ENCODE assay signal across 1 cellular context in the genomic region with DNA sequence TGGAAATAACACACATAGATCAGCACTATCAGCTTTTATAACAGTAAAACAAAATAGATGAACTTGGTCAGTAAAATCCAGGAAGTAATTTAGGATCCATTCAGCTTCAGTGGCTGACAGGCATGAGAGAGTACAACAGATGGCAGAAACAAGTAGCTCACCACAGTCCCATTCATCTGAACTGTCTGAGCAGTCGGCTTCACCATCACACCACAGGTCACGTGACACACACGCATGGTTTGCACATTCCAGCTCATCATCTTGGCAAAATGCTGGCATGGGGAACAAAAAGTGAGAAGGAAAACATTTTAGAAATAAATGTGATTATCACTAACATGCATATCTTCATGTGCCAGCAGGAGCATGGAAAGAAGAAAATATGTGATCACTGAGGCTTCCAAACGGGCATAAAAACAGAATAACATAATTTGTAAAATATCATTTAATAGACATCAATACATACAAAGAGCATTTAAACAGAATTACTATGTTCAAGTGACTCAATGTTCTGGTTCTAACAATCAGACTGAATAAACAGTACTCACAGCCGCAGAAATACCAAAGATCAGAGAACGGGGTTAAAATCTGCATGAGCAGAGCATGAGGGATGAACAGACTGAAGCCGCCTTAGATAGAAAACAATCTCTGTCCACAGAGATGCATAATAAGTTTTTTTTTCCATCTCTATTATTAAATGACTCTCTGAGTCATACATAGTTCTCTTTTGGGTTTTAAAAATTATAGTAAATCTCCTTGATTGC.
TF ChIP-seq lines count a peak whose summit lies in the region.

No MANE protein-coding gene starts in this region.

TF ChIP-seq in HepG2, 621 proteins besides CTCF, POLR2A, EP300 and RAD21 (continued from another document):
- TF ChIP-seq AHDC1 (CRISPR knock-in tag; IDR thresholded peaks at IDR 0.05; ENCODE audit: borderline replicate concordance) (no peak), ARNT (IDR thresholded peaks at IDR 0.05) (no peak), ZNF362 (CRISPR knock-in tag; IDR thresholded peaks at IDR 0.05; ENCODE audit: borderline replicate concordance) (no peak), GATA4 (IDR thresholded peaks at IDR 0.05; ENCODE audit: borderline replicate concordance, low read depth) (no peak), ONECUT2 (CRISPR knock-in tag; IDR thresholded peaks at IDR 0.05) (no peak)
TF ChIP-seq in HepG2: peak in this region for 2.
